ENCODE assay signal across 9 cellular contexts in genomic region chr18:903703-904102, GRCh38. TPM values are rescaled to one million over a fixed set of nuclear protein-coding genes. Genes with fewer than 3 reads are reported as not detected.
DNase-seq lines count a peak whose midpoint lies in the region; ATAC-seq, FAIRE-seq and TF ChIP-seq lines count a peak whose summit lies in the region.
"Had no signal": no experiment of that assay in that cellular context is flagged by ENCODE, and none has a peak within 500 bp of the region (broad histone marks: within the 10 kb centered on the region; RNA-seq: fewer than 3 reads in every experiment).

No MANE protein-coding gene starts in this region.

- FAIRE-seq in GM12892 (lab: Jason Lieb, UNC), result no peak

- no peaks in the 10 kb centered on the region for H3K36me3 ChIP-seq in HAP-1 (replicated peaks)
- no peaks in the 10 kb centered on the region for H3K36me3 ChIP-seq in PC-3 (ENCODE audit: low read depth, low read length)

- H3K27me3 ChIP-seq in HAP-1 (ENCODE audit: low read depth) (peaks cover 73% of the 10 kb centered on the region), PC-3 (ENCODE audit: low read length) (peaks cover 97% of the 10 kb centered on the region)

- CTCF ChIA-PET in PC-3 (lab: Charles Lee), result no interaction called here

- no peaks in the 10 kb centered on the region for H4K20me1 ChIP-seq in PC-3 (ENCODE audit: low read length)

- H3K27ac ChIP-seq in PC-3 (ENCODE audit: low read length), result no peak overlapping the region

- no peak for ATAC-seq in PC-3
- ATAC-seq in GM19455 (IDR thresholded peaks at IDR 0.05; ENCODE audit: unreplicated experiment), result no peak

- H2AFZ ChIP-seq in PC-3 (ENCODE audit: low read length), result no peak overlapping the region

- H3K9me3 Mint-ChIP-seq in brain (peaks cover 0 to 7% (median 0%) of the 10 kb centered on the region in 5 experiments), mesothelial cell of epicardium (no peaks in the 10 kb centered on the region)

- H3K27ac Mint-ChIP-seq in brain, result peak overlapping the region in 4 of 5 experiments; percentile 26 to 83 (median 56)
- H3K27ac Mint-ChIP-seq in mesothelial cell of epicardium, result no peak overlapping the region
- H3K27ac Mint-ChIP-seq: IgD-negative memory B cell had no signal

- H3K9me3 ChIP-seq in HAP-1 (no peaks in the 10 kb centered on the region), PC-3 (ENCODE audit: low read length) (no peaks in the 10 kb centered on the region)

- H3F3A ChIP-seq in PC-3 (ENCODE audit: low read length, unreplicated experiment), result no peaks in the 10 kb centered on the region

- no peaks in the 10 kb centered on the region for H3K79me2 ChIP-seq in PC-3 (ENCODE audit: low read length)

- H3K27me3 Mint-ChIP-seq in brain (peaks cover 98% of the 10 kb centered on the region), mesothelial cell of epicardium (ENCODE audit: low read depth) (peaks cover 98% of the 10 kb centered on the region)

- TF ChIP-seq CTCF in PC-3 (conservative IDR thresholded peaks at IDR 0.05; ENCODE audit: low read depth, low read length), result no peak
- TF ChIP-seq CTCF in brain (conservative IDR thresholded peaks at IDR 0.05), result no peak
- no peak for TF ChIP-seq CTCF in mesothelial cell of epicardium (IDR thresholded peaks at IDR 0.05; ENCODE audit: unreplicated experiment)

- H3K36me3 Mint-ChIP-seq in brain, result no peaks in the 10 kb centered on the region
- no peaks in the 10 kb centered on the region for H3K36me3 Mint-ChIP-seq in mesothelial cell of epicardium

- intact Hi-C loops in PC-3 (cut with micrococcal nuclease), result loop anchor here (5.0 to 10.0 kb wide), 2 partner anchors 511 to 609 kb away; no protein-coding TSS in a partner anchor

- no TSS peak for BruUV-seq in PC-3 (replicated peaks; lab: Mats Ljungman, UMichigan)

- H3K4me3 Mint-ChIP-seq in brain (peak overlapping the region; percentile 70 to 90 (median 87)), mesothelial cell of epicardium (no peak overlapping the region)

- no peaks in the 10 kb centered on the region for H3K4me1 ChIP-seq in HAP-1
- H3K4me1 ChIP-seq in PC-3 (ENCODE audit: insufficient read depth, low read length), result 0 out of 2 replicates have a peak, but pooled peaks cover 4% of the 10 kb centered on the region

- TF ChIP-seq POLR2A in GM12892 (IDR thresholded peaks at IDR 0.05; ENCODE audit: low read depth, low read length), result no peak

- no peaks in the 10 kb centered on the region for H3K9me2 ChIP-seq in PC-3 (replicated peaks; ENCODE audit: low read length)

- peaks cover 33% of the 10 kb centered on the region for H3K4me1 Mint-ChIP-seq in brain
- peaks cover 22% of the 10 kb centered on the region for H3K4me1 Mint-ChIP-seq in mesothelial cell of epicardium

- H3K9ac ChIP-seq in PC-3 (ENCODE audit: low read length), result no peak overlapping the region

- H3K4me3 ChIP-seq in HAP-1 (no peak overlapping the region), PC-3 (ENCODE audit: low read length) (no peak overlapping the region)

- POLR2A ChIA-PET in PC-3 (lab: Charles Lee; ENCODE audit: unreplicated experiment), result no interaction called here

- peak; percentile 18 to 82 for DNase-seq in HAP-1 (ENCODE audit: low spot score in 2 of 2)
- peak; percentile 57 for DNase-seq in PC-3
- DNase-seq in mesothelial cell of epicardium (ENCODE audit: low spot score in 2 of 2, unreplicated experiment in 2 of 2), result peak; percentile 63 to 84
- DNase-seq in cerebellar nuclear complex (lab: John Stamatoyannopoulos, UW), result no peak
- DNase-seq in GM12892 (ENCODE audit: insufficient read length), result no peak
- DNase-seq in NCI-H510A (lab: John Stamatoyannopoulos, UW), result no peak

- H3K4me2 ChIP-seq in PC-3 (ENCODE audit: low read length), result no peak overlapping the region

- in situ Hi-C loops in HAP-1 (cut with MboI; ENCODE audit: low sequenced_read_pairs), result no loop called here

RNA-seq across cellular contexts. Expression of gene ADCYAP1, which starts 1.0 kb away (rescaled TPM):
- total RNA-seq in PC-3 (2014; rRNA removed) (0.36 TPM in 1 of 2 replicates, not detected in the other), mesothelial cell of epicardium (0.70 to 1.3 TPM (median 0.72 TPM) in 3 replicates)
- 29.7 TPM for polyA plus RNA-seq in brain (ENCODE audit: insufficient read depth, low read depth, low replicate concordance)
- not detected for polyA plus RNA-seq in GM12892 (2012; ENCODE audit: missing spikeins)
- polyA plus RNA-seq: IgD-negative memory B cell had no signal

Comparison
In these comparisons a context has a peak if more than half of its experiments do, and no peak if none do; other contexts are left out.
1. DNase-seq: peak in HAP-1 (2 of 2), PC-3 (single experiment) and mesothelial cell of epicardium (2 of 2); none in cerebellar nuclear complex (0 of 2), GM12892 (single experiment) and NCI-H510A (single experiment).